Comparison of ENCODE assay signal across 13 cellular contexts in genomic region chrX:41518127-41518840, GRCh38.
DNase-seq lines count a peak whose midpoint lies in the region; ATAC-seq and TF ChIP-seq lines count a peak whose summit lies in the region.
"Had no signal": no experiment of that assay in that cellular context is flagged by ENCODE, and none has a peak within 500 bp of the region (broad histone marks: within the 10 kb centered on the region; RNA-seq: fewer than 3 reads in every experiment).

No MANE protein-coding gene starts in this region.

- ATAC-seq in HG02870 (IDR thresholded peaks at IDR 0.05; ENCODE audit: unreplicated experiment) (no peak), GM21526 (IDR thresholded peaks at IDR 0.05; ENCODE audit: low FRiP score, unreplicated experiment) (no peak), GM19397 (IDR thresholded peaks at IDR 0.05; ENCODE audit: unreplicated experiment) (no peak)

- peak overlapping the region in 38 of 59 donors; percentile 20 to 84 (median 58) for H3K27ac ChIP-seq in dorsolateral prefrontal cortex
- H3K27ac ChIP-seq: tibial artery had no signal

- no peak for TF ChIP-seq CTCF in dorsolateral prefrontal cortex (IDR thresholded peaks at IDR 0.05 in 54 of 56, conservative IDR thresholded peaks at IDR 0.05 in 2 of 56; ENCODE audit: low read depth in 1 of 56, partially characterized antibody in 56 of 56)

- DNase-seq in activated CD4-positive, alpha-beta T cell treated with anti-CD3 and anti-CD28 coated beads for 24 hours (ENCODE audit: low read depth in 2 of 2) = peak; percentile 4 to 7
- DNase-seq in activated CD4-positive, alpha-beta T cell treated with anti-CD3 and anti-CD28 coated beads for 1 hour = no peak
- DNase-seq in activated T-cell treated with anti-CD3 and anti-CD28 coated beads for 4 hours (peak; percentile 3), dorsolateral prefrontal cortex (no peak)
- DNase-seq in stimulated activated CD8-positive, alpha-beta memory T cell treated with anti-CD3 and anti-CD28 coated beads, Interleukin-4, amount 100 ng/mL, for 24 hours (ENCODE audit: low read depth) = peak; percentile 27
- DNase-seq: 8988T, erythroblast, MM.1S, T1000, tibial artery had no signal

- peaks cover 0 to 71% (median 10%) of the 10 kb centered on the region in 45 donors for H3K27me3 ChIP-seq in dorsolateral prefrontal cortex
- H3K27me3 ChIP-seq: tibial artery had no signal

- no peak overlapping the region for H3K4me3 ChIP-seq in dorsolateral prefrontal cortex
- H3K4me3 ChIP-seq: tibial artery had no signal

- intact Hi-C loops in dorsolateral prefrontal cortex (cut with DNase I) = loop anchor here (10.0 kb wide), 1 partner anchor 183 kb away; the partner anchor contains the start of gene DDX3X (in 2 of the 2)

Comparison
In these comparisons a context has a peak if more than half of its experiments do, and no peak if none do; other contexts are left out.
1. DNase-seq: peak in activated CD4-positive, alpha-beta T cell treated with anti-CD3 and anti-CD28 coated beads for 24 hours (2 of 2), activated T-cell treated with anti-CD3 and anti-CD28 coated beads for 4 hours (single experiment) and stimulated activated CD8-positive, alpha-beta memory T cell treated with anti-CD3 and anti-CD28 coated beads, Interleukin-4, amount 100 ng/mL, for 24 hours (single experiment); none in activated CD4-positive, alpha-beta T cell treated with anti-CD3 and anti-CD28 coated beads for 1 hour (single experiment) and dorsolateral prefrontal cortex (0 of 10).